Comparison of ENCODE assay signal across 8 cellular contexts in genomic region chr15:76988874-76989780, GRCh38. TPM values are rescaled to one million over a fixed set of nuclear protein-coding genes. Genes with fewer than 3 reads are reported as not detected.
DNase-seq lines count a peak whose midpoint lies in the region; ATAC-seq, FAIRE-seq and TF ChIP-seq lines count a peak whose summit lies in the region.

No MANE protein-coding gene starts in this region.

- intact Hi-C loops in CD4-positive, alpha-beta memory T cell (cut with micrococcal nuclease), result no loop called here
- intact Hi-C loops in left lung (cut with DNase I), result no loop called here

- no peaks in the 10 kb centered on the region for H3K36me3 Mint-ChIP-seq in CD4-positive, alpha-beta memory T cell
- no peaks in the 10 kb centered on the region for H3K36me3 Mint-ChIP-seq in activated CD8-positive, alpha-beta T cell treated with anti-CD3 and anti-CD28 coated beads, Interleukin-2, amount 10 ng/mL, durations not matched to agents 7 days and 5 days (ENCODE audit: low read depth)
- no peaks in the 10 kb centered on the region for H3K36me3 Mint-ChIP-seq in HFFc6 (ENCODE audit: low read depth)

- no peak for DNase-seq in CD4-positive, alpha-beta memory T cell
- DNase-seq in activated CD8-positive, alpha-beta T cell treated with anti-CD3 and anti-CD28 coated beads, Interleukin-2, amount 10 ng/mL, durations not matched to agents 7 days and 5 days, result no peak
- DNase-seq in left lung (no peak), GM19240 (ENCODE audit: insufficient read length, low spot score) (no peak), HFFc6 (no peak), frontal cortex (ENCODE audit: low spot score in 2 of 2) (no peak)

- no peaks in the 10 kb centered on the region for H3K27me3 ChIP-seq in CD4-positive, alpha-beta memory T cell (ENCODE audit: insufficient read depth, low read length)
- no peaks in the 10 kb centered on the region for H3K27me3 ChIP-seq in left lung

- peak overlapping the region; percentile 38 to 92 (median 84) for H3K27ac Mint-ChIP-seq in CD4-positive, alpha-beta memory T cell
- peak overlapping the region; percentile 94 for H3K27ac Mint-ChIP-seq in activated CD8-positive, alpha-beta T cell treated with anti-CD3 and anti-CD28 coated beads, Interleukin-2, amount 10 ng/mL, durations not matched to agents 7 days and 5 days
- H3K27ac Mint-ChIP-seq in HFFc6, result no peak overlapping the region

- peak overlapping the region in 7 of 8 donors; percentile 52 to 86 (median 77) for H3K4me3 Mint-ChIP-seq in CD4-positive, alpha-beta memory T cell
- H3K4me3 Mint-ChIP-seq in activated CD8-positive, alpha-beta T cell treated with anti-CD3 and anti-CD28 coated beads, Interleukin-2, amount 10 ng/mL, durations not matched to agents 7 days and 5 days, result peak overlapping the region; percentile 60
- no peak overlapping the region for H3K4me3 Mint-ChIP-seq in HFFc6

- TF ChIP-seq CTCF in left lung (IDR thresholded peaks at IDR 0.05) (no peak), HFFc6 (IDR thresholded peaks at IDR 0.05) (no peak)

- H3K36me3 ChIP-seq in CD4-positive, alpha-beta memory T cell (ENCODE audit: insufficient read depth, low read length), result no peaks in the 10 kb centered on the region
- H3K36me3 ChIP-seq in left lung, result no peaks in the 10 kb centered on the region

- POLR2A ChIA-PET in CD4-positive, alpha-beta memory T cell (lab: Charles Lee; ENCODE audit: partially characterized antibody), result interaction anchor here (1.3 to 3.7 kb wide), 3 partner anchors 7 to 24 kb away, joined by 5 to 43 read pairs (median 7); partner anchors contain the start of gene PSTPIP1
- POLR2A ChIA-PET in activated CD8-positive, alpha-beta T cell treated with anti-CD3 and anti-CD28 coated beads, Interleukin-2, amount 10 ng/mL, durations not matched to agents 7 days and 5 days (lab: Charles Lee), result interaction anchor here (0.9 to 2.4 kb wide), 7 partner anchors 9 to 58 kb away, joined by 3 to 11 read pairs (median 4); no protein-coding TSS in a partner anchor

- H3K4me1 Mint-ChIP-seq in CD4-positive, alpha-beta memory T cell, result peaks cover 33 to 72% (median 40%) of the 10 kb centered on the region in 4 donors
- H3K4me1 Mint-ChIP-seq in activated CD8-positive, alpha-beta T cell treated with anti-CD3 and anti-CD28 coated beads, Interleukin-2, amount 10 ng/mL, durations not matched to agents 7 days and 5 days (ENCODE audit: low read depth), result peaks cover 71% of the 10 kb centered on the region
- no peaks in the 10 kb centered on the region for H3K4me1 Mint-ChIP-seq in HFFc6 (ENCODE audit: low read depth)

- ATAC-seq in GM21529 (IDR thresholded peaks at IDR 0.05; ENCODE audit: unreplicated experiment), result peak; percentile 22
- no peak for ATAC-seq in activated CD8-positive, alpha-beta T cell treated with anti-CD3 and anti-CD28 coated beads, Interleukin-2, amount 10 ng/mL, durations not matched to agents 7 days and 5 days
- peak; percentile 19 for ATAC-seq in left lung
- ATAC-seq in GM21576 (IDR thresholded peaks at IDR 0.05; ENCODE audit: unreplicated experiment), result no peak

- no peaks in the 10 kb centered on the region for H3K27me3 Mint-ChIP-seq in CD4-positive, alpha-beta memory T cell
- H3K27me3 Mint-ChIP-seq in activated CD8-positive, alpha-beta T cell treated with anti-CD3 and anti-CD28 coated beads, Interleukin-2, amount 10 ng/mL, durations not matched to agents 7 days and 5 days (ENCODE audit: low read depth), result no peaks in the 10 kb centered on the region
- peaks cover 33% of the 10 kb centered on the region for H3K27me3 Mint-ChIP-seq in HFFc6 (ENCODE audit: insufficient read depth)

- no peak overlapping the region for H3K4me3 ChIP-seq in CD4-positive, alpha-beta memory T cell (ENCODE audit: low read length in 2 of 2)
- H3K4me3 ChIP-seq in left lung, result no peak overlapping the region

- CTCF ChIA-PET in CD4-positive, alpha-beta memory T cell (lab: Charles Lee; ENCODE audit: partially characterized antibody), result interaction anchor here (0.7 to 3.3 kb wide), 5 partner anchors 9 to 35 kb away, joined by 3 to 17 read pairs (median 9); no protein-coding TSS in a partner anchor
- CTCF ChIA-PET in activated CD8-positive, alpha-beta T cell treated with anti-CD3 and anti-CD28 coated beads, Interleukin-2, amount 10 ng/mL, durations not matched to agents 7 days and 5 days (lab: Charles Lee), result interaction anchor here (1.0 to 4.4 kb wide), 8 partner anchors 11 to 554 kb away, joined by 3 to 48 read pairs (median 4); no protein-coding TSS in a partner anchor

- H3K9me3 ChIP-seq in CD4-positive, alpha-beta memory T cell (ENCODE audit: control insufficient read depth in 1 of 2, low read length in 2 of 2), result no peaks in the 10 kb centered on the region
- H3K9me3 ChIP-seq in left lung, result no peaks in the 10 kb centered on the region

- H3K9me3 Mint-ChIP-seq in CD4-positive, alpha-beta memory T cell, result peaks cover 0 to 2% (median 0%) of the 10 kb centered on the region in 8 donors
- H3K9me3 Mint-ChIP-seq in activated CD8-positive, alpha-beta T cell treated with anti-CD3 and anti-CD28 coated beads, Interleukin-2, amount 10 ng/mL, durations not matched to agents 7 days and 5 days (ENCODE audit: insufficient read depth), result no peaks in the 10 kb centered on the region
- H3K9me3 Mint-ChIP-seq in HFFc6, result no peaks in the 10 kb centered on the region

- no peak for FAIRE-seq in frontal cortex (lab: Jason Lieb, UNC)

- peaks cover 42% of the 10 kb centered on the region for H3K4me1 ChIP-seq in CD4-positive, alpha-beta memory T cell (ENCODE audit: insufficient read depth, low read length)
- H3K4me1 ChIP-seq in left lung, result peaks cover 0 to 75% of the 10 kb centered on the region in 2 donors

- H3K27ac ChIP-seq in CD4-positive, alpha-beta memory T cell (ENCODE audit: low read depth, low read length), result peak overlapping the region; percentile 27
- peak overlapping the region; percentile 19 to 81 for H3K27ac ChIP-seq in left lung

RNA-seq across cellular contexts. Expression of gene PSTPIP1, which starts 5.8 kb away (rescaled TPM):
- total RNA-seq in CD4-positive, alpha-beta memory T cell, result 100 to 1,000 TPM; 225 to 233 TPM
- polyA plus RNA-seq in CD4-positive, alpha-beta memory T cell, result 10 to 100 TPM; 62.4 to 63.3 TPM
- 100 to 1,000 TPM; 208 to 212 TPM for total RNA-seq in activated CD8-positive, alpha-beta T cell treated with anti-CD3 and anti-CD28 coated beads, Interleukin-2, amount 10 ng/mL, durations not matched to agents 7 days and 5 days
- 10 to 100 TPM in 1 of 2 donors, 1 to 10 TPM in 1; 9.1 to 52.9 TPM for total RNA-seq in left lung
- total RNA-seq in HFFc6 (2021; fragmentation: NEBNext Ultra II Directional; extraction: Animal tissue kit (Norgen Biotek cat#: 25700)), result under 1 TPM in 2 of 6 experiments, not detected in 4; 0.16 to 0.38 TPM
- total RNA-seq in frontal cortex, result 0.41 TPM

RNA-seq across cellular contexts. Expression of gene RCN2, which starts 57.6 kb away (rescaled TPM):
- total RNA-seq in CD4-positive, alpha-beta memory T cell, result 10 to 100 TPM; 28.4 to 30.2 TPM
- 10 to 100 TPM; 38.2 to 46.5 TPM for polyA plus RNA-seq in CD4-positive, alpha-beta memory T cell
- total RNA-seq in activated CD8-positive, alpha-beta T cell treated with anti-CD3 and anti-CD28 coated beads, Interleukin-2, amount 10 ng/mL, durations not matched to agents 7 days and 5 days, result 10 to 100 TPM; 28.7 to 31.8 TPM
- 10 to 100 TPM; 42.3 to 73.8 TPM for total RNA-seq in left lung
- 10 to 100 TPM; 88.0 to 98.1 (median 94.5) TPM for total RNA-seq in HFFc6 (2021; fragmentation: NEBNext Ultra II Directional; extraction: Animal tissue kit (Norgen Biotek cat#: 25700))
- 65.2 TPM for total RNA-seq in frontal cortex

Comparison
In these comparisons a context has a peak if more than half of its experiments do, and no peak if none do; other contexts are left out.
1. ATAC-seq: peak in GM21529 (single experiment) and left lung (single experiment); none in activated CD8-positive, alpha-beta T cell treated with anti-CD3 and anti-CD28 coated beads, Interleukin-2, amount 10 ng/mL, durations not matched to agents 7 days and 5 days (single experiment) and GM21576 (single experiment).